In the genomic region with DNA sequence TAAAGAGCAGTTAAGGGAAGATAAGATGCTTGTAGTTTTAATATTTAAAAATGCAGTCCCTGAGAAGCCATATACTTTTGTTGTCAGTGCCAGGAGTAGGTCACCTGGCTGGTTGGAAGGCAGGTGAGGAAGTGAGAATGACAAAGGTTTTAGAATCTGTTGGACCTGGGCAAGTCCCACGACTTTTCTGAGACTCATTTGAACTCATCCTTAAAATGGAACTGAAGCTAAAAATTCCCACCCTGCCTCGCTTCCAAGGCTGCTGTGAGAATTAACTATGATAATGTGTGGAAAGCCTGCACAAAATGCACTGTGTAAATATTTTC, we compare ENCODE assay signal across 23 cellular contexts.
DNase-seq lines count a peak whose midpoint lies in the region; ATAC-seq and TF ChIP-seq lines count a peak whose summit lies in the region.
"Had no signal": no experiment of that assay in that cellular context is flagged by ENCODE, and none has a peak within 500 bp of the region (broad histone marks: within the 10 kb centered on the region; RNA-seq: fewer than 3 reads in every experiment).

No MANE protein-coding gene starts in this region.

- H2AK5ac ChIP-seq in IMR-90 (ENCODE audit: low read depth, low read length): 0 out of 2 replicates have a peak overlapping the region, but pooled peaks have one; percentile 20

- H3K27me3 ChIP-seq in CD4-positive, CD25-positive, alpha-beta regulatory T cell (ENCODE audit: control insufficient read depth, insufficient read depth, low read length): no peaks in the 10 kb centered on the region
- H3K27me3 ChIP-seq in IMR-90 (ENCODE audit: control insufficient read depth, insufficient read depth, low read length): no peaks in the 10 kb centered on the region
- no peaks in the 10 kb centered on the region for H3K27me3 ChIP-seq in sigmoid colon
- H3K27me3 ChIP-seq: breast epithelium had no signal

- peaks cover 4 to 71% (median 48%) of the 10 kb centered on the region in 4 donors for H3K4me1 Mint-ChIP-seq in CD4-positive, CD25-positive, alpha-beta regulatory T cell
- peaks cover 45% of the 10 kb centered on the region in 2 donors for H3K4me1 Mint-ChIP-seq in effector memory CD8-positive, alpha-beta T cell (ENCODE audit: low read depth in 2 of 2)

- dilution Hi-C loops in IMR-90 (cut with HindIII; ENCODE audit: low sequenced_read_pairs, unreplicated experiment): no loop called here

- H4K8ac ChIP-seq in IMR-90 (ENCODE audit: low read depth in 2 of 2, low read length in 2 of 2): peak overlapping the region in 1 of 2 experiments; percentile 43; a peak in 1 of 4 replicates

- H4K5ac ChIP-seq in IMR-90 (ENCODE audit: low read depth, low read length): peak overlapping the region; percentile 90

- peaks cover 40% of the 10 kb centered on the region for H3K4me1 ChIP-seq in CD4-positive, CD25-positive, alpha-beta regulatory T cell (ENCODE audit: control insufficient read depth, insufficient read depth, low read length, poor library complexity, severe bottlenecking)
- H3K4me1 ChIP-seq in IMR-90 (ENCODE audit: control insufficient read depth, insufficient read depth, low read length) (peaks cover 27% of the 10 kb centered on the region), sigmoid colon (peaks cover 0 to 26% (median 15%) of the 10 kb centered on the region in 4 donors)
- H3K4me1 ChIP-seq: breast epithelium, prostate gland had no signal

- no peak overlapping the region for H3K14ac ChIP-seq in IMR-90 (replicated peaks; ENCODE audit: low read depth, low read length)

- peak overlapping the region; percentile 74 for H2BK20ac ChIP-seq in IMR-90 (ENCODE audit: low read depth, low read length)

- no peaks in the 10 kb centered on the region for H3K9me3 ChIP-seq in CD4-positive, CD25-positive, alpha-beta regulatory T cell (ENCODE audit: control insufficient read depth in 2 of 2, low read length in 2 of 2)
- H3K9me3 ChIP-seq in IMR-90 (ENCODE audit: control insufficient read depth, insufficient read depth, low read length): no peaks in the 10 kb centered on the region
- H3K9me3 ChIP-seq in sigmoid colon: no peaks in the 10 kb centered on the region
- H3K9me3 ChIP-seq: breast epithelium, prostate gland had no signal

- no CpG with 5 or more reads among the region's 2 CpGs for WGBS in IMR-90 (ENCODE audit: extremely low coverage in 2 of 2, insufficient read length in 1 of 2), 2 experiments
- WGBS in sigmoid colon, 2 donors: 47 to 58% methylated on average over 2 of the region's 2 CpGs

- no peak overlapping the region for H2AK9ac ChIP-seq in IMR-90 (replicated peaks; ENCODE audit: low read depth, low read length, poor library complexity)

- in situ Hi-C loops in IMR-90 (cut with MboI; ENCODE audit: low sequenced_read_pairs): no loop called here
- in situ Hi-C loops in G401 (cut with HindIII; ENCODE audit: low sequenced_read_pairs): no loop called here

- H3K4ac ChIP-seq in IMR-90 (ENCODE audit: low read depth, low read length): peak overlapping the region; percentile 68

- no peak for ATAC-seq in CD4-positive, CD25-positive, alpha-beta regulatory T cell (ENCODE audit: low read depth in 2 of 2)
- peak; percentile 4; the same call in 1 of the 2 replicates for ATAC-seq in IMR-90 (ENCODE audit: low read depth)
- no peak for ATAC-seq in effector memory CD8-positive, alpha-beta T cell (replicated peaks)
- ATAC-seq in HG03571 (IDR thresholded peaks at IDR 0.05; ENCODE audit: unreplicated experiment): no peak

- H3K56ac ChIP-seq in IMR-90 (ENCODE audit: extremely low read depth, insufficient read depth, low read length): no peak overlapping the region

- CTCF ChIA-PET in IMR-90 (lab: Yijun Ruan, JAX): interaction anchor here (0.6 to 2.0 kb wide), 7 partner anchors 9 to 604 kb away, joined by 3 to 8 read pairs (median 3); no protein-coding TSS in a partner anchor

- TF ChIP-seq EP300 in sigmoid colon (IDR thresholded peaks at IDR 0.05): no peak

- H4K91ac ChIP-seq in IMR-90 (ENCODE audit: insufficient read depth, low read depth, low read length): peak overlapping the region; percentile 76

- TF ChIP-seq POLR2A in IMR-90 (IDR thresholded peaks at IDR 0.05; ENCODE audit: low read depth, low read length) (no peak), sigmoid colon (IDR thresholded peaks at IDR 0.05) (no peak)

- no peak for TF ChIP-seq RAD21 in IMR-90 (IDR thresholded peaks at IDR 0.05; ENCODE audit: low read length)

- H3K9ac ChIP-seq in IMR-90 (ENCODE audit: low read depth, low read length): no peak overlapping the region
- H3K9ac ChIP-seq: neural progenitor cell had no signal

- peak overlapping the region in 2 of 3 donors; percentile 70 to 84 for H3K27ac Mint-ChIP-seq in CD4-positive, CD25-positive, alpha-beta regulatory T cell
- H3K27ac Mint-ChIP-seq in effector memory CD8-positive, alpha-beta T cell: peak overlapping the region; percentile 35 to 81
- H3K27ac Mint-ChIP-seq: activated CD4-positive, alpha-beta memory T cell treated with anti-CD3 and anti-CD28 coated beads, Interleukin-2, amount 10 ng/mL, durations not matched to agents 7 days and 5 days; activated naive CD8-positive, alpha-beta T cell treated with anti-CD3 and anti-CD28 coated beads, Interleukin-2, amount 10 ng/mL, durations not matched to agents 7 days and 5 days; neural progenitor cell had no signal

- no peak overlapping the region for H3K27ac ChIP-seq in CD4-positive, CD25-positive, alpha-beta regulatory T cell (ENCODE audit: insufficient read depth, low read length, poor library complexity, severe bottlenecking)
- H3K27ac ChIP-seq in IMR-90 (ENCODE audit: insufficient read depth, low read length): peak overlapping the region; percentile 95; the same call in 1 of the 2 replicates
- peak overlapping the region in 3 of 4 donors; percentile 91 to 93 (median 92) for H3K27ac ChIP-seq in sigmoid colon
- H3K27ac ChIP-seq: epithelial cell of prostate, neural progenitor cell had no signal

- peaks cover 37% of the 10 kb centered on the region for H3K36me3 ChIP-seq in CD4-positive, CD25-positive, alpha-beta regulatory T cell (ENCODE audit: control insufficient read depth, insufficient read depth, low read length)
- no peaks in the 10 kb centered on the region for H3K36me3 ChIP-seq in IMR-90 (ENCODE audit: control insufficient read depth, insufficient read depth, low read length)
- H3K36me3 ChIP-seq in sigmoid colon: no peaks in the 10 kb centered on the region
- H3K36me3 ChIP-seq: breast epithelium, neural progenitor cell, prostate gland had no signal

- H3K18ac ChIP-seq in IMR-90 (ENCODE audit: low read depth, low read length): peak overlapping the region; percentile 95

- peaks cover 26% of the 10 kb centered on the region for H3K36me3 Mint-ChIP-seq in CD4-positive, CD25-positive, alpha-beta regulatory T cell
- H3K36me3 Mint-ChIP-seq in effector memory CD8-positive, alpha-beta T cell (ENCODE audit: insufficient read depth): peaks cover 58% of the 10 kb centered on the region
- H3K36me3 Mint-ChIP-seq: neural progenitor cell had no signal

- peaks cover 14% of the 10 kb centered on the region; the same call in 1 of the 2 replicates for H3K9me1 ChIP-seq in IMR-90 (ENCODE audit: insufficient read depth, low read length)

- peak overlapping the region; percentile 88 for H3K4me2 ChIP-seq in IMR-90 (ENCODE audit: low read depth, low read length)
- H3K4me2 ChIP-seq: neural progenitor cell, smooth muscle cell had no signal

- BruUV-seq in IMR-90 (replicated peaks; lab: Mats Ljungman, UMichigan): no TSS peak

- H3K4me3 ChIP-seq in CD4-positive, CD25-positive, alpha-beta regulatory T cell (ENCODE audit: low read depth, low read length): no peak overlapping the region
- H3K4me3 ChIP-seq in IMR-90 (ENCODE audit: insufficient read depth, low read depth, low read length): no peak overlapping the region
- no peak overlapping the region for H3K4me3 ChIP-seq in sigmoid colon
- H3K4me3 ChIP-seq: breast epithelium, neural progenitor cell, prostate gland, smooth muscle cell had no signal

- intact Hi-C loops in IMR-90 (cut with micrococcal nuclease) (loop anchor here (2.0 kb wide), 1 partner anchor 23 kb away; no protein-coding TSS in a partner anchor), sigmoid colon (cut with DNase I) (loop anchor here (5.0 to 10.0 kb wide), 4 partner anchors 104 to 1131 kb away; partner anchors contain the start of genes RAF1 and TMEM43)

- TF ChIP-seq CTCF in IMR-90 (conservative IDR thresholded peaks at IDR 0.05; ENCODE audit: low read depth, low read length) (no peak), sigmoid colon (IDR thresholded peaks at IDR 0.05) (no peak)

- H3K79me1 ChIP-seq in IMR-90 (ENCODE audit: low read depth in 1 of 2, low read length in 2 of 2): peaks cover 0 to 15% of the 10 kb centered on the region in 2 experiments; a peak in 2 of 4 replicates

- no peak overlapping the region for H2AFZ ChIP-seq in IMR-90 (replicated peaks; ENCODE audit: low read length, poor library complexity)
- H2AFZ ChIP-seq: neural progenitor cell had no signal

- H2BK15ac ChIP-seq in IMR-90 (ENCODE audit: low read depth, low read length): no peak overlapping the region

- peak overlapping the region; percentile 83 for H2BK5ac ChIP-seq in IMR-90 (ENCODE audit: low read depth, low read length, poor library complexity, severe bottlenecking)

- H3K23ac ChIP-seq in IMR-90 (ENCODE audit: low read depth, low read length): 0 out of 2 replicates have a peak overlapping the region, but pooled peaks have one; percentile 29

- peaks cover 0 to 2% (median 0%) of the 10 kb centered on the region in 7 donors for H3K9me3 Mint-ChIP-seq in CD4-positive, CD25-positive, alpha-beta regulatory T cell
- H3K9me3 Mint-ChIP-seq in effector memory CD8-positive, alpha-beta T cell: no peaks in the 10 kb centered on the region
- H3K9me3 Mint-ChIP-seq: activated CD4-positive, alpha-beta memory T cell treated with anti-CD3 and anti-CD28 coated beads, Interleukin-2, amount 10 ng/mL, durations not matched to agents 7 days and 5 days; activated naive CD8-positive, alpha-beta T cell treated with anti-CD3 and anti-CD28 coated beads, Interleukin-2, amount 10 ng/mL, durations not matched to agents 7 days and 5 days; neural progenitor cell had no signal

- no peak for DNase-seq in CD4-positive, CD25-positive, alpha-beta regulatory T cell
- DNase-seq in IMR-90: peak; percentile 26
- no peak for DNase-seq in effector memory CD8-positive, alpha-beta T cell
- DNase-seq in sigmoid colon: no peak
- no peak for DNase-seq in G401 (ENCODE audit: low spot score)
- DNase-seq in activated CD4-positive, alpha-beta T cell treated with anti-CD3 and anti-CD28 coated beads for 1 hour: no peak
- DNase-seq: activated CD4-positive, alpha-beta memory T cell treated with anti-CD3 and anti-CD28 coated beads, Interleukin-2, amount 10 ng/mL, durations not matched to agents 7 days and 5 days; activated naive CD8-positive, alpha-beta T cell treated with anti-CD3 and anti-CD28 coated beads, Interleukin-2, amount 10 ng/mL, durations not matched to agents 7 days and 5 days; dermis blood vessel endothelial cell; GOT3; kidney glomerular epithelial cell; mesendoderm; NCI-H1694; NCI-H774; SIG-M5; stimulated activated CD4-positive, alpha-beta T cell treated with anti-CD3 and anti-CD28 coated beads, Interleukin-4, amount 100 ng/mL, for 4 hours; T-helper 1 cell had no signal

- H2BK120ac ChIP-seq in IMR-90 (ENCODE audit: low read depth, low read length): peak overlapping the region; percentile 68

- H3K4me3 Mint-ChIP-seq in CD4-positive, CD25-positive, alpha-beta regulatory T cell: peak overlapping the region in 2 of 4 donors; percentile 5 to 17
- no peak overlapping the region for H3K4me3 Mint-ChIP-seq in effector memory CD8-positive, alpha-beta T cell
- H3K4me3 Mint-ChIP-seq: activated naive CD8-positive, alpha-beta T cell treated with anti-CD3 and anti-CD28 coated beads, Interleukin-2, amount 10 ng/mL, durations not matched to agents 7 days and 5 days had no signal

- no peaks in the 10 kb centered on the region for H3K27me3 Mint-ChIP-seq in CD4-positive, CD25-positive, alpha-beta regulatory T cell
- no peaks in the 10 kb centered on the region for H3K27me3 Mint-ChIP-seq in effector memory CD8-positive, alpha-beta T cell
- H3K27me3 Mint-ChIP-seq: activated CD4-positive, alpha-beta memory T cell treated with anti-CD3 and anti-CD28 coated beads, Interleukin-2, amount 10 ng/mL, durations not matched to agents 7 days and 5 days; activated naive CD8-positive, alpha-beta T cell treated with anti-CD3 and anti-CD28 coated beads, Interleukin-2, amount 10 ng/mL, durations not matched to agents 7 days and 5 days had no signal

- H4K20me1 ChIP-seq in IMR-90 (ENCODE audit: insufficient read depth, low read length): no peaks in the 10 kb centered on the region

- POLR2A ChIA-PET in IMR-90 (lab: Charles Lee; ENCODE audit: unreplicated experiment): no interaction called here
